Comparison of ENCODE assay signal across 18 cellular contexts in the genomic region with DNA sequence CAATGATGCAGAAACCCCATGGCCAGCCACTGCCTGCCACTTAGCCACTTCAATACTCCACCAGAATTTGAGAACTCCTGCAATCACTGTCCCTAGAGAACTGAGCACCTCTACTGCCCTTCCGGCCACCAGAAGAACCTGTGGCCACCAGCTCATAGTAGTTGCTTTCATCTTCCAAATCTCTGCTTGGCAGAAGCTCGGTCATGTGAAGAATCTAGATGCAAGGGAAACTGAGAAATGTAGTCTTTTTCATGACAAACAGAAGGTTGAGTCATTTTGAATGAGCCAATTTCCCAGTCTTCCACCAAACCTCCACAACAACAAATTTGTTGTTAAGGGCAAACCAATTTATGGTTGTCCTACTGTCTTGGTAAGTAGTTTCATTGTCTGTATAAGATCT. TPM values are rescaled to one million over a fixed set of nuclear protein-coding genes. Genes with fewer than 3 reads are reported as not detected.
A peak's percentile ranks its signal among the peaks of the same experiment; 100 is the strongest.
DNase-seq lines count a peak whose midpoint lies in the region; ATAC-seq and TF ChIP-seq lines count a peak whose summit lies in the region.
"Had no signal": no experiment of that assay in that cellular context is flagged by ENCODE, and none has a peak within 500 bp of the region (broad histone marks: within the 10 kb centered on the region; RNA-seq: fewer than 3 reads in every experiment).

No MANE protein-coding gene starts in this region.

- DNase-seq in epithelial cell of proximal tubule (ENCODE audit: low read depth) (peak; percentile 64), T-helper 9 cell (no peak), GM13976 (ENCODE audit: low spot score) (no peak), SK-N-DZ (ENCODE audit: low spot score) (no peak), endodermal cell (no peak)
- DNase-seq: activated B cell treated with CpG ODN at 0.5 μM for 24 hours; cortex of kidney; DND-41; mammary epithelial cell; NCI-H1417; NCI-H446; PC-3; sigmoid colon; stimulated activated naive CD8-positive, alpha-beta T cell treated with anti-CD3 and anti-CD28 coated beads, Interleukin-15, Interleukin-2, amounts not matched to agents 100 U/mL and 50 U/mL, for 24 hours had no signal

- no peak for TF ChIP-seq CTCF in epithelial cell of proximal tubule (conservative IDR thresholded peaks at IDR 0.05; ENCODE audit: low read depth, low read length)
- no peak for TF ChIP-seq CTCF in GM13976 (IDR thresholded peaks at IDR 0.05; ENCODE audit: borderline replicate concordance, control extremely low read depth, extremely low read depth, insufficient read depth, missing control alignments)
- TF ChIP-seq CTCF in endodermal cell (conservative IDR thresholded peaks at IDR 0.05) = no peak

- ATAC-seq in GM18867 (IDR thresholded peaks at IDR 0.05; ENCODE audit: unreplicated experiment) (peak; percentile 52), GM21447 (IDR thresholded peaks at IDR 0.05; ENCODE audit: unreplicated experiment) (peak; percentile 55), HG03097 (IDR thresholded peaks at IDR 0.05; ENCODE audit: low FRiP score, unreplicated experiment) (peak; percentile 81)
- ATAC-seq: PC-3; stimulated activated naive CD8-positive, alpha-beta T cell treated with anti-CD3 and anti-CD28 coated beads, Interleukin-15, Interleukin-2, amounts not matched to agents 100 U/mL and 50 U/mL, for 24 hours had no signal

- H3K27me3 Mint-ChIP-seq in endodermal cell (ENCODE audit: insufficient read depth) = no peaks in the 10 kb centered on the region
- H3K27me3 Mint-ChIP-seq: activated B cell treated with CpG ODN at 0.5 μM for 24 hours had no signal

- no peaks in the 10 kb centered on the region for H3K27me3 ChIP-seq in endodermal cell (ENCODE audit: control insufficient read depth, insufficient read depth, low read length, poor library complexity, severe bottlenecking)
- H3K27me3 ChIP-seq: sigmoid colon had no signal

- no peak overlapping the region for H3K4me3 Mint-ChIP-seq in endodermal cell
- H3K4me3 Mint-ChIP-seq: activated B cell treated with CpG ODN at 0.5 μM for 24 hours, IgD-negative memory B cell had no signal

- 91 to 100% methylated on average over 1 to 2 of the region's 2 CpGs for WGBS in endodermal cell (ENCODE audit: insufficient coverage in 1 of 2, insufficient read length in 1 of 2), 2 experiments

- H3K27ac ChIP-seq in endodermal cell (ENCODE audit: low read depth, low read length) = no peak overlapping the region
- H3K27ac ChIP-seq: sigmoid colon had no signal

- no peaks in the 10 kb centered on the region for H3K4me1 ChIP-seq in endodermal cell (ENCODE audit: control insufficient read depth, insufficient read depth, low read length)
- H3K4me1 ChIP-seq: sigmoid colon had no signal

- no peaks in the 10 kb centered on the region for H3K36me3 ChIP-seq in endodermal cell (ENCODE audit: control insufficient read depth, insufficient read depth, low read length)
- H3K36me3 ChIP-seq: sigmoid colon had no signal

- no peak overlapping the region for H3K27ac Mint-ChIP-seq in endodermal cell
- H3K27ac Mint-ChIP-seq: activated B cell treated with CpG ODN at 0.5 μM for 24 hours had no signal

- no peaks in the 10 kb centered on the region for H3K9me3 ChIP-seq in endodermal cell (ENCODE audit: control insufficient read depth, low read length)
- H3K9me3 ChIP-seq: sigmoid colon had no signal

- no peaks in the 10 kb centered on the region for H3K9me3 Mint-ChIP-seq in endodermal cell
- H3K9me3 Mint-ChIP-seq: activated B cell treated with CpG ODN at 0.5 μM for 24 hours had no signal

- in situ Hi-C loops in GM13976 (cut with MboI; ENCODE audit: low sequenced_read_pairs, unreplicated experiment) = no loop called here

- no peaks in the 10 kb centered on the region for H3K36me3 Mint-ChIP-seq in endodermal cell (ENCODE audit: low read depth)
- H3K36me3 Mint-ChIP-seq: IgD-negative memory B cell had no signal

- peaks cover 2% of the 10 kb centered on the region for H3K4me1 Mint-ChIP-seq in endodermal cell

- H3K9ac ChIP-seq in endodermal cell (ENCODE audit: extremely low read depth, low read length, poor library complexity, severe bottlenecking) = no peak overlapping the region

- H3K4me3 ChIP-seq in epithelial cell of proximal tubule (ENCODE audit: low read depth, low read length) (no peak overlapping the region), endodermal cell (ENCODE audit: low read length) (no peak overlapping the region)
- H3K4me3 ChIP-seq: sigmoid colon had no signal

RNA-seq across cellular contexts. Expression of a gene that starts 27.9 kb away (rescaled TPM):
- 171 and 309 TPM in 2 replicates for total RNA-seq in epithelial cell of proximal tubule
- 105 and 119 TPM in 2 replicates for polyA plus RNA-seq in SK-N-DZ (2014; cell fraction: cytosol; rRNA removed)
- 40.6 and 61.1 TPM in 2 replicates for polyA plus RNA-seq in SK-N-DZ (2014; cell fraction: nucleus; rRNA removed)
- 100 to 1,000 TPM; 187 to 200 TPM for total RNA-seq in endodermal cell
- 163 TPM for polyA plus RNA-seq in endodermal cell (2013, experiment 1 of 2)
- 164 TPM for polyA plus RNA-seq in endodermal cell (2013, experiment 2 of 2)
